In genomic region chr3:34352932-34353331, GRCh38 we compare ENCODE assay signal across 25 cellular contexts.
A peak's percentile ranks its signal among the peaks of the same experiment; 100 is the strongest.
DNase-seq lines count a peak whose midpoint lies in the region; ATAC-seq, FAIRE-seq and TF ChIP-seq lines count a peak whose summit lies in the region.
"Had no signal": no experiment of that assay in that cellular context is flagged by ENCODE, and none has a peak within 500 bp of the region (broad histone marks: within the 10 kb centered on the region; RNA-seq: fewer than 3 reads in every experiment).

No MANE protein-coding gene starts in this region.

- POLR2A ChIA-PET in HepG2 (lab: Yijun Ruan, JAX) = no interaction called here

- no peaks in the 10 kb centered on the region for H3K79me2 ChIP-seq in HepG2 (ENCODE audit: insufficient read depth, low read length)
- H3K79me2 ChIP-seq in hepatocyte = no peaks in the 10 kb centered on the region

- ATAC-seq in HepG2 (peak; percentile 85), right lobe of liver (no peak)
- ATAC-seq: A549; CD8-positive, alpha-beta T cell; GM12878 had no signal

- H3K4me3 ChIP-seq in HepG2 (replicated peaks in 1 of 3; ENCODE audit: insufficient read depth in 1 of 3, low read depth in 2 of 3, low read length in 3 of 3) (no peak overlapping the region), right lobe of liver (no peak overlapping the region), hepatocyte (no peak overlapping the region)
- H3K4me3 ChIP-seq: A549; BLaER1 treated with 17β-estradiol and CSF1 and Interleukin-3, amounts not matched to agents 10 nM and 100 nM; GM12878 had no signal

- H3K27me3 ChIP-seq in HepG2 (ENCODE audit: control insufficient read depth in 1 of 2, insufficient read depth in 2 of 2, low read length in 2 of 2) (peaks cover 0 to 1% of the 10 kb centered on the region in 2 experiments; a peak in 1 of 5 replicates), right lobe of liver (no peaks in the 10 kb centered on the region), hepatocyte (no peaks in the 10 kb centered on the region)

- no peak overlapping the region for H3K27ac ChIP-seq in HepG2 (ENCODE audit: extremely low read length, insufficient read depth, low read length)
- H3K27ac ChIP-seq in right lobe of liver = no peak overlapping the region
- peak overlapping the region; percentile 72 for H3K27ac ChIP-seq in hepatocyte
- H3K27ac ChIP-seq: 22Rv1; A549; BLaER1 treated with 17β-estradiol and CSF1 and Interleukin-3, amounts not matched to agents 10 nM and 100 nM; C4-2B had no signal

- peaks cover 12% of the 10 kb centered on the region; the same call in 1 of the 2 replicates for H3K4me1 ChIP-seq in HepG2 (ENCODE audit: insufficient read depth, low read length)
- no peaks in the 10 kb centered on the region for H3K4me1 ChIP-seq in right lobe of liver
- peaks cover 21% of the 10 kb centered on the region for H3K4me1 ChIP-seq in hepatocyte (ENCODE audit: insufficient read depth)
- H3K4me1 ChIP-seq: A549 had no signal

- TF ChIP-seq POLR2A in HepG2 (IDR thresholded peaks at IDR 0.05; ENCODE audit: insufficient read depth in 1 of 2, low read depth in 2 of 2, low read length in 2 of 2) (no peak), right lobe of liver (IDR thresholded peaks at IDR 0.05) (no peak)

- H2AFZ ChIP-seq in HepG2 (ENCODE audit: low read length) = no peak overlapping the region
- no peak overlapping the region for H2AFZ ChIP-seq in hepatocyte

- H3K9ac ChIP-seq in HepG2 (ENCODE audit: insufficient read depth, low read depth, low read length) = no peak overlapping the region
- H3K9ac ChIP-seq: BLaER1 treated with 17β-estradiol and CSF1 and Interleukin-3, amounts not matched to agents 10 nM and 100 nM had no signal

- no peaks in the 10 kb centered on the region for H4K20me1 ChIP-seq in HepG2 (ENCODE audit: insufficient read depth, low read length)
- no peaks in the 10 kb centered on the region for H4K20me1 ChIP-seq in hepatocyte (ENCODE audit: insufficient read depth, poor library complexity, severe bottlenecking)
- H4K20me1 ChIP-seq: BLaER1 treated with 17β-estradiol and CSF1 and Interleukin-3, amounts not matched to agents 10 nM and 100 nM had no signal

- H3K9me2 ChIP-seq in hepatocyte (replicated peaks; ENCODE audit: insufficient read depth) = no peaks in the 10 kb centered on the region

- H3K4me3 Mint-ChIP-seq in activated CD4-positive, alpha-beta T cell treated with anti-CD3 and anti-CD28 coated beads, Interleukin-2, amount 10 ng/mL, durations not matched to agents 24 days and 14 days = no peak overlapping the region
- H3K4me3 Mint-ChIP-seq: B cell; CD4-positive, alpha-beta T cell; CD8-positive, alpha-beta T cell had no signal

- in situ Hi-C loops in HepG2 (cut with HindIII; ENCODE audit: extremely low pct_ligation_motif_present, low pct_unique_long_range_greater_than_20kb) = no loop called here

- H3K27ac Mint-ChIP-seq in activated CD4-positive, alpha-beta T cell treated with anti-CD3 and anti-CD28 coated beads, Interleukin-2, amount 10 ng/mL, durations not matched to agents 24 days and 14 days = no peak overlapping the region
- H3K27ac Mint-ChIP-seq: B cell; CD4-positive, alpha-beta T cell; CD8-positive, alpha-beta T cell had no signal

- TF ChIP-seq CTCF in HepG2 (CRISPR knock-in tag; IDR thresholded peaks at IDR 0.05) (no peak), right lobe of liver (IDR thresholded peaks at IDR 0.05) (no peak), hepatocyte (IDR thresholded peaks at IDR 0.05; ENCODE audit: poor library complexity) (no peak)

- H3K36me3 Mint-ChIP-seq in activated CD4-positive, alpha-beta T cell treated with anti-CD3 and anti-CD28 coated beads, Interleukin-2, amount 10 ng/mL, durations not matched to agents 24 days and 14 days (ENCODE audit: low read depth) = no peaks in the 10 kb centered on the region
- H3K36me3 Mint-ChIP-seq: CD8-positive, alpha-beta T cell had no signal

- H3K27me3 Mint-ChIP-seq in activated CD4-positive, alpha-beta T cell treated with anti-CD3 and anti-CD28 coated beads, Interleukin-2, amount 10 ng/mL, durations not matched to agents 24 days and 14 days = no peaks in the 10 kb centered on the region
- H3K27me3 Mint-ChIP-seq: B cell had no signal

- no peaks in the 10 kb centered on the region for H3K4me1 Mint-ChIP-seq in activated CD4-positive, alpha-beta T cell treated with anti-CD3 and anti-CD28 coated beads, Interleukin-2, amount 10 ng/mL, durations not matched to agents 24 days and 14 days
- H3K4me1 Mint-ChIP-seq: B cell had no signal

- H3K36me3 ChIP-seq in HepG2 (replicated peaks in 1 of 2; ENCODE audit: control insufficient read depth in 1 of 2, insufficient read depth in 2 of 2, low read length in 2 of 2) (no peaks in the 10 kb centered on the region), right lobe of liver (no peaks in the 10 kb centered on the region), hepatocyte (replicated peaks; ENCODE audit: insufficient read depth, low read depth) (no peaks in the 10 kb centered on the region)
- H3K36me3 ChIP-seq: BLaER1 treated with 17β-estradiol and CSF1 and Interleukin-3, amounts not matched to agents 10 nM and 100 nM had no signal

- peak; percentile 47 for FAIRE-seq in HepG2 (lab: Jason Lieb, UNC)
- FAIRE-seq: A549, D721Med, GM12892, GM18507 had no signal

- no peak for TF ChIP-seq RAD21 in HepG2 (CRISPR knock-in tag; IDR thresholded peaks at IDR 0.05)

- H3K4me2 ChIP-seq in HepG2 (ENCODE audit: low read depth, low read length) (no peak overlapping the region), hepatocyte (peak overlapping the region; percentile 47)
- H3K4me2 ChIP-seq: A549 had no signal

- no TSS peak for BruUV-seq in HepG2 (replicated peaks; lab: Mats Ljungman, UMichigan)

- CTCF ChIA-PET in HepG2 (lab: Yijun Ruan, JAX; ENCODE audit: low intra/inter-chr PET ratio, low total read pairs) = no interaction called here

- 0% methylated on average over 1 of the region's 1 CpG for WGBS in HepG2 (ENCODE audit: low lambda C conversion rate)
- 82% methylated on average over 1 of the region's 1 CpG for WGBS in right lobe of liver (ENCODE audit: insufficient coverage, low coverage, low lambda C conversion rate, missing lambda C conversion rate)
- 86% methylated on average over 1 of the region's 1 CpG for WGBS in hepatocyte (ENCODE audit: low lambda C conversion rate, missing lambda C conversion rate)

- peak; percentile 16 for DNase-seq in activated CD4-positive, alpha-beta T cell treated with anti-CD3 and anti-CD28 coated beads, Interleukin-2, amount 10 ng/mL, durations not matched to agents 24 days and 14 days
- DNase-seq in activated CD4-positive, alpha-beta T cell treated with anti-CD3 and anti-CD28 coated beads for 48 hours = no peak
- DNase-seq in HepG2 (ENCODE audit: low spot score) (peak; percentile 37), right lobe of liver (no peak), hepatocyte (ENCODE audit: low spot score) (no peak), DMS53 (lab: John Stamatoyannopoulos, UW) (no peak), T-helper 2 cell (no peak)
- DNase-seq: AML-193; Calu3; CD4-positive, alpha-beta T cell; CD8-positive, alpha-beta T cell; DMS79; DND-41; EL; GDM1 had no signal

- no peaks in the 10 kb centered on the region for H3K9me3 Mint-ChIP-seq in activated CD4-positive, alpha-beta T cell treated with anti-CD3 and anti-CD28 coated beads, Interleukin-2, amount 10 ng/mL, durations not matched to agents 24 days and 14 days
- H3K9me3 Mint-ChIP-seq: CD4-positive, alpha-beta T cell; CD8-positive, alpha-beta T cell had no signal

- H3K9me3 ChIP-seq in HepG2 (ENCODE audit: low read length) = no peaks in the 10 kb centered on the region
- H3K9me3 ChIP-seq in right lobe of liver = no peaks in the 10 kb centered on the region
- H3K9me3 ChIP-seq in hepatocyte (ENCODE audit: low read depth) = no peaks in the 10 kb centered on the region
- H3K9me3 ChIP-seq: A549; BLaER1 treated with 17β-estradiol and CSF1 and Interleukin-3, amounts not matched to agents 10 nM and 100 nM; Caco-2 had no signal

- no peak for TF ChIP-seq EP300 in HepG2 (IDR thresholded peaks at IDR 0.05; ENCODE audit: low read depth in 2 of 2, low read length in 2 of 2)
- TF ChIP-seq EP300 in HepG2 (CRISPR knock-in tag; IDR thresholded peaks at IDR 0.05; ENCODE audit: borderline replicate concordance) = no peak

- intact Hi-C loops in activated CD4-positive, alpha-beta T cell treated with anti-CD3 and anti-CD28 coated beads, Interleukin-2, amount 10 ng/mL, durations not matched to agents 24 days and 14 days (cut with micrococcal nuclease) = no loop called here
- intact Hi-C loops in HepG2 (cut with micrococcal nuclease; ENCODE audit: unreplicated experiment) (no loop called here), right lobe of liver (cut with DNase I) (no loop called here)

TF ChIP-seq in HepG2, 621 proteins besides CTCF, POLR2A, EP300 and RAD21 (continues in another document):
- TF ChIP-seq, protein P1, sequence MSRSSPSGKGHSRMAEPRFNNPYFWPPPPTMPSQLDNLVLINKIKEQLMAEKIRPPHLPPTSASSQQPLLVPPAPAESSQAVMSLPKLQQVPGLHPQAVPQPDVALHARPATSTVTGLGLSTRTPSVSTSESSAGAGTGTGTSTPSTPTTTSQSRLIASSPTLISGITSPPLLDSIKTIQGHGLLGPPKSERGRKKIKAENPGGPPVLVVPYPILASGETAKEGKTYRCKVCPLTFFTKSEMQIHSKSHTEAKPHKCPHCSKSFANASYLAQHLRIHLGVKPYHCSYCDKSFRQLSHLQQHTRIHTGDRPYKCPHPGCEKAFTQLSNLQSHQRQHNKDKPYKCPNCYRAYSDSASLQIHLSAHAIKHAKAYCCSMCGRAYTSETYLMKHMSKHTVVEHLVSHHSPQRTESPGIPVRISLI (CRISPR knock-in tag; IDR thresholded peaks at IDR 0.05; ENCODE audit: borderline replicate concordance) = no peak
- TF ChIP-seq ZC3H13 (CRISPR knock-in tag; IDR thresholded peaks at IDR 0.05) = no peak
- TF ChIP-seq NR2F6 (IDR thresholded peaks at IDR 0.05) = peak; percentile 49
- TF ChIP-seq NR2F6 (CRISPR knock-in tag; IDR thresholded peaks at IDR 0.05) = no peak

Comparison
In these comparisons a context has a peak if more than half of its experiments do, and no peak if none do; other contexts are left out.
1. DNase-seq: peak in activated CD4-positive, alpha-beta T cell treated with anti-CD3 and anti-CD28 coated beads, Interleukin-2, amount 10 ng/mL, durations not matched to agents 24 days and 14 days (single experiment) and HepG2 (single experiment); none in activated CD4-positive, alpha-beta T cell treated with anti-CD3 and anti-CD28 coated beads for 48 hours (single experiment), right lobe of liver (0 of 3), hepatocyte (single experiment), DMS53 (single experiment) and T-helper 2 cell (0 of 5).